10 cellular contexts compared by ENCODE assay signal in genomic region chr4:115671581-115671980, GRCh38.
"Had no signal": no experiment of that assay in that cellular context is flagged by ENCODE, and none has a peak within 500 bp of the region (broad histone marks: within the 10 kb centered on the region; RNA-seq: fewer than 3 reads in every experiment).

No MANE protein-coding gene starts in this region.

- ATAC-seq: effector memory CD8-positive, alpha-beta T cell; naive thymus-derived CD8-positive, alpha-beta T cell had no signal

- H3K27me3 Mint-ChIP-seq: activated naive CD8-positive, alpha-beta T cell; effector memory CD8-positive, alpha-beta T cell; naive thymus-derived CD8-positive, alpha-beta T cell; stimulated activated naive CD8-positive, alpha-beta T cell treated with anti-CD3 and anti-CD28 coated beads, Interleukin-15, Interleukin-2, amounts not matched to agents 100 ng/mL and 50 ng/mL, for 24 hours had no signal

- H3K36me3 Mint-ChIP-seq: activated naive CD8-positive, alpha-beta T cell; naive thymus-derived CD8-positive, alpha-beta T cell had no signal

- H3K4me3 Mint-ChIP-seq: activated naive CD8-positive, alpha-beta T cell; activated T-helper 1 cell treated with anti-CD3 and anti-CD28 coated beads, Interleukin-12 subunit alpha, Interleukin-12 subunit beta, Interleukin-2, Interleukin-4 antibody, amounts not matched to agents 30 ng/mL and 10 ng/mL and 1 ng/mL, durations not matched to agents 14 hours and 24 hours and 36 hours; effector memory CD8-positive, alpha-beta T cell; naive thymus-derived CD8-positive, alpha-beta T cell; stimulated activated naive CD8-positive, alpha-beta T cell treated with anti-CD3 and anti-CD28 coated beads, Interleukin-15, Interleukin-2, amounts not matched to agents 100 ng/mL and 50 ng/mL, for 24 hours had no signal

- H3K27ac Mint-ChIP-seq: activated naive CD8-positive, alpha-beta T cell; activated T-helper 1 cell treated with anti-CD3 and anti-CD28 coated beads, Interleukin-12 subunit alpha, Interleukin-12 subunit beta, Interleukin-2, Interleukin-4 antibody, amounts not matched to agents 30 ng/mL and 10 ng/mL and 1 ng/mL, durations not matched to agents 14 hours and 24 hours and 36 hours; effector memory CD8-positive, alpha-beta T cell; naive thymus-derived CD8-positive, alpha-beta T cell; stimulated activated naive CD8-positive, alpha-beta T cell treated with anti-CD3 and anti-CD28 coated beads, Interleukin-15, Interleukin-2, amounts not matched to agents 100 ng/mL and 50 ng/mL, for 24 hours had no signal

- H3K9me3 Mint-ChIP-seq: activated T-helper 1 cell treated with anti-CD3 and anti-CD28 coated beads, Interleukin-12 subunit alpha, Interleukin-12 subunit beta, Interleukin-2, Interleukin-4 antibody, amounts not matched to agents 30 ng/mL and 10 ng/mL and 1 ng/mL, durations not matched to agents 14 hours and 24 hours and 36 hours; stimulated activated naive CD8-positive, alpha-beta T cell treated with anti-CD3 and anti-CD28 coated beads, Interleukin-15, Interleukin-2, amounts not matched to agents 100 ng/mL and 50 ng/mL, for 24 hours had no signal

- H3K4me1 Mint-ChIP-seq: naive thymus-derived CD8-positive, alpha-beta T cell had no signal

- DNase-seq: activated CD4-positive, alpha-beta T cell treated with anti-CD3 and anti-CD28 coated beads, Interleukin-2, amount 50 U/mL, for 4 hours; activated gamma-delta T cell treated with Interleukin-2 at 50 U/mL for 16 hours; effector memory CD8-positive, alpha-beta T cell; esophagus squamous epithelium; mesenchymal stem cell; naive thymus-derived CD8-positive, alpha-beta T cell; transverse colon had no signal
